In genomic region chr14:24851837-24852236, GRCh38 we compare ENCODE assay signal across 19 cellular contexts.
DNase-seq lines count a peak whose midpoint lies in the region; ATAC-seq and TF ChIP-seq lines count a peak whose summit lies in the region.
"Had no signal": no experiment of that assay in that cellular context is flagged by ENCODE, and none has a peak within 500 bp of the region (broad histone marks: within the 10 kb centered on the region; RNA-seq: fewer than 3 reads in every experiment).

No MANE protein-coding gene starts in this region.

- no peaks in the 10 kb centered on the region for H3K79me2 ChIP-seq in hepatocyte

- H4K20me1 ChIP-seq in hepatocyte (ENCODE audit: insufficient read depth, poor library complexity, severe bottlenecking), result no peaks in the 10 kb centered on the region

- ATAC-seq in HG03439 (IDR thresholded peaks at IDR 0.05; ENCODE audit: unreplicated experiment), result no peak
- ATAC-seq: gastrocnemius medialis; stimulated activated memory B cell treated with anti-CD40 and anti-IgM and Interleukin-4, amounts not matched to agents 10 μg/mL and 1 μg/mL and 100 μg/mL, for 72 hours; T-helper 17 cell had no signal

- DNase-seq in Kasumi-1 (lab: John Stamatoyannopoulos, UW) (peak; percentile 36 to 40), hepatocyte (ENCODE audit: low spot score) (no peak), transverse colon (no peak), MCF 10A (ENCODE audit: unreplicated experiment) (no peak)
- no peak for DNase-seq in activated naive CD8-positive, alpha-beta T cell treated with anti-CD3 and anti-CD28 coated beads for 36 hours
- DNase-seq: activated CD4-positive, alpha-beta memory T cell treated with anti-CD3 and anti-CD28 coated beads, Interleukin-2, amount 10 ng/mL, durations not matched to agents 7 days and 5 days; activated CD4-positive, CD25-positive, alpha-beta regulatory T cell; activated naive CD4-positive, alpha-beta T cell treated with anti-CD3 and anti-CD28 coated beads for 36 hours; activated T-cell treated with anti-CD3 and anti-CD28 coated beads, Interleukin-2, amount 50 U/mL, for 1 hour; gastrocnemius medialis; Karpas-422; left cardiac atrium; NCI-H1436; NCI-H2171; T-helper 17 cell had no signal

- no peak for TF ChIP-seq POLR2A in transverse colon (IDR thresholded peaks at IDR 0.05)

- TF ChIP-seq CTCF in VCaP (conservative IDR thresholded peaks at IDR 0.05) (no peak), hepatocyte (IDR thresholded peaks at IDR 0.05; ENCODE audit: poor library complexity) (no peak), transverse colon (IDR thresholded peaks at IDR 0.05) (no peak), MCF 10A (IDR thresholded peaks at IDR 0.05; ENCODE audit: unreplicated experiment) (no peak)

- no peak overlapping the region for H3K27ac Mint-ChIP-seq in MCF 10A (ENCODE audit: low read depth, unreplicated experiment)
- H3K27ac Mint-ChIP-seq in activated naive CD8-positive, alpha-beta T cell treated with anti-CD3 and anti-CD28 coated beads for 36 hours, result no peak overlapping the region
- H3K27ac Mint-ChIP-seq: activated CD4-positive, alpha-beta memory T cell treated with anti-CD3 and anti-CD28 coated beads, Interleukin-2, amount 10 ng/mL, durations not matched to agents 7 days and 5 days; activated naive CD4-positive, alpha-beta T cell treated with anti-CD3 and anti-CD28 coated beads for 36 hours; stimulated activated memory B cell treated with anti-CD40 and anti-IgM and Interleukin-4, amounts not matched to agents 10 μg/mL and 1 μg/mL and 100 μg/mL, for 72 hours; T-helper 17 cell had no signal

- H3K4me1 ChIP-seq in hepatocyte (ENCODE audit: insufficient read depth), result peaks cover 15% of the 10 kb centered on the region
- peaks cover 0 to 37% (median 13%) of the 10 kb centered on the region in 4 donors for H3K4me1 ChIP-seq in transverse colon
- H3K4me1 ChIP-seq: gastrocnemius medialis, SJCRH30 had no signal

- no peaks in the 10 kb centered on the region for H3K9me2 ChIP-seq in hepatocyte (replicated peaks; ENCODE audit: insufficient read depth)

- no peaks in the 10 kb centered on the region for H3K36me3 Mint-ChIP-seq in MCF 10A (ENCODE audit: insufficient read depth, unreplicated experiment)
- H3K36me3 Mint-ChIP-seq in activated naive CD8-positive, alpha-beta T cell treated with anti-CD3 and anti-CD28 coated beads for 36 hours, result no peaks in the 10 kb centered on the region
- H3K36me3 Mint-ChIP-seq: stimulated activated memory B cell treated with anti-CD40 and anti-IgM and Interleukin-4, amounts not matched to agents 10 μg/mL and 1 μg/mL and 100 μg/mL, for 72 hours had no signal

- no peaks in the 10 kb centered on the region for H3K27me3 Mint-ChIP-seq in MCF 10A (ENCODE audit: insufficient read depth, unreplicated experiment)
- H3K27me3 Mint-ChIP-seq in activated naive CD8-positive, alpha-beta T cell treated with anti-CD3 and anti-CD28 coated beads for 36 hours, result peaks cover 12% of the 10 kb centered on the region
- H3K27me3 Mint-ChIP-seq: stimulated activated memory B cell treated with anti-CD40 and anti-IgM and Interleukin-4, amounts not matched to agents 10 μg/mL and 1 μg/mL and 100 μg/mL, for 72 hours had no signal

- in situ Hi-C loops in transverse colon (cut with MboI; ENCODE audit: low pct_ligation_motif_present in 1 of 4, low pct_unique_long_range_greater_than_20kb in 1 of 4, low sequenced_read_pairs in 3 of 4), result no loop called here

- H3K4me3 Mint-ChIP-seq in MCF 10A (ENCODE audit: unreplicated experiment), result no peak overlapping the region
- no peak overlapping the region for H3K4me3 Mint-ChIP-seq in activated naive CD8-positive, alpha-beta T cell treated with anti-CD3 and anti-CD28 coated beads for 36 hours
- H3K4me3 Mint-ChIP-seq: activated CD4-positive, alpha-beta memory T cell treated with anti-CD3 and anti-CD28 coated beads, Interleukin-2, amount 10 ng/mL, durations not matched to agents 7 days and 5 days; activated naive CD4-positive, alpha-beta T cell treated with anti-CD3 and anti-CD28 coated beads for 36 hours; stimulated activated memory B cell treated with anti-CD40 and anti-IgM and Interleukin-4, amounts not matched to agents 10 μg/mL and 1 μg/mL and 100 μg/mL, for 72 hours; T-helper 17 cell had no signal

- intact Hi-C loops in transverse colon (cut with DNase I; ENCODE audit: low total_unique reads), result no loop called here
- intact Hi-C loops in MCF 10A (cut with micrococcal nuclease), result no loop called here

- no peak overlapping the region for H3K4me3 ChIP-seq in hepatocyte
- H3K4me3 ChIP-seq in transverse colon, result no peak overlapping the region
- H3K4me3 ChIP-seq: gastrocnemius medialis, SJCRH30 had no signal

- H3K9me3 ChIP-seq in hepatocyte (ENCODE audit: low read depth) (no peaks in the 10 kb centered on the region), transverse colon (no peaks in the 10 kb centered on the region)
- H3K9me3 ChIP-seq: gastrocnemius medialis, SJCRH30 had no signal

- no TSS peak for BruUV-seq in MCF 10A (replicated peaks; lab: Mats Ljungman, UMichigan)

- H3K36me3 ChIP-seq in hepatocyte (replicated peaks; ENCODE audit: insufficient read depth, low read depth), result no peaks in the 10 kb centered on the region
- no peaks in the 10 kb centered on the region for H3K36me3 ChIP-seq in transverse colon
- H3K36me3 ChIP-seq: gastrocnemius medialis, SJCRH30 had no signal

- POLR2A ChIA-PET in MCF 10A (lab: Yijun Ruan, JAX), result no interaction called here

- no peak overlapping the region for H2AFZ ChIP-seq in hepatocyte

- TF ChIP-seq EP300 in transverse colon (IDR thresholded peaks at IDR 0.05; ENCODE audit: low read depth), result no peak

- H3K4me1 Mint-ChIP-seq in MCF 10A (ENCODE audit: insufficient read depth, unreplicated experiment), result peaks cover 6% of the 10 kb centered on the region
- no peaks in the 10 kb centered on the region for H3K4me1 Mint-ChIP-seq in activated naive CD8-positive, alpha-beta T cell treated with anti-CD3 and anti-CD28 coated beads for 36 hours
- H3K4me1 Mint-ChIP-seq: activated CD4-positive, alpha-beta memory T cell treated with anti-CD3 and anti-CD28 coated beads, Interleukin-2, amount 10 ng/mL, durations not matched to agents 7 days and 5 days; stimulated activated memory B cell treated with anti-CD40 and anti-IgM and Interleukin-4, amounts not matched to agents 10 μg/mL and 1 μg/mL and 100 μg/mL, for 72 hours; T-helper 17 cell had no signal

- CTCF ChIA-PET in MCF 10A (lab: Yijun Ruan, JAX), result interaction anchor here (0.7 kb wide), 2 partner anchors 687 to 1195 kb away, joined by 3 read pairs; no protein-coding TSS in a partner anchor

- H3K4me2 ChIP-seq in hepatocyte, result no peak overlapping the region

- H3K27me3 ChIP-seq in hepatocyte, result no peaks in the 10 kb centered on the region
- no peaks in the 10 kb centered on the region for H3K27me3 ChIP-seq in transverse colon
- H3K27me3 ChIP-seq: gastrocnemius medialis, SJCRH30 had no signal

- H3K27ac ChIP-seq in VCaP (peak overlapping the region; percentile 8; the same call in 1 of the 2 replicates), hepatocyte (peak overlapping the region; percentile 58), transverse colon (peak overlapping the region; percentile 11 to 55 (median 41))
- H3K27ac ChIP-seq: gastrocnemius medialis, SJCRH30 had no signal

- H3K9me3 Mint-ChIP-seq in MCF 10A (ENCODE audit: unreplicated experiment), result no peaks in the 10 kb centered on the region
- H3K9me3 Mint-ChIP-seq in activated naive CD8-positive, alpha-beta T cell treated with anti-CD3 and anti-CD28 coated beads for 36 hours, result no peaks in the 10 kb centered on the region
- H3K9me3 Mint-ChIP-seq: activated CD4-positive, alpha-beta memory T cell treated with anti-CD3 and anti-CD28 coated beads, Interleukin-2, amount 10 ng/mL, durations not matched to agents 7 days and 5 days; activated naive CD4-positive, alpha-beta T cell treated with anti-CD3 and anti-CD28 coated beads for 36 hours; stimulated activated memory B cell treated with anti-CD40 and anti-IgM and Interleukin-4, amounts not matched to agents 10 μg/mL and 1 μg/mL and 100 μg/mL, for 72 hours had no signal

Comparison
In these comparisons a context has a peak if more than half of its experiments do, and no peak if none do; other contexts are left out.
1. DNase-seq: peak in Kasumi-1 (2 of 2); none in hepatocyte (single experiment), transverse colon (single experiment), MCF 10A (single experiment) and activated naive CD8-positive, alpha-beta T cell treated with anti-CD3 and anti-CD28 coated beads for 36 hours (single experiment).
2. H3K27ac ChIP-seq: peak in every context shown above with its lines; median percentile 58 in hepatocyte; 41 in transverse colon; 8 in VCaP.